Comparison of ENCODE assay signal across 14 cellular contexts in genomic region chrX:95539041-95539440, GRCh38.
A peak's percentile ranks its signal among the peaks of the same experiment; 100 is the strongest.
DNase-seq lines count a peak whose midpoint lies in the region; TF ChIP-seq lines count a peak whose summit lies in the region.
"Had no signal": no experiment of that assay in that cellular context is flagged by ENCODE, and none has a peak within 500 bp of the region (broad histone marks: within the 10 kb centered on the region; RNA-seq: fewer than 3 reads in every experiment).

No MANE protein-coding gene starts in this region.

- H3K27ac Mint-ChIP-seq in neural progenitor cell: no peak overlapping the region
- no peak overlapping the region for H3K27ac Mint-ChIP-seq in chondrocyte (ENCODE audit: unreplicated experiment)
- H3K27ac Mint-ChIP-seq: CD14-positive monocyte had no signal

- H3K9ac ChIP-seq in neural progenitor cell: no peak overlapping the region

- no peaks in the 10 kb centered on the region for H3F3A ChIP-seq in neural progenitor cell (ENCODE audit: low read depth)

- H3K4me2 ChIP-seq in neural progenitor cell: no peak overlapping the region
- H3K4me2 ChIP-seq: PC-9 had no signal

- no peak for TF ChIP-seq POLR2A in erythroblast (IDR thresholded peaks at IDR 0.05; ENCODE audit: low read length)

- H3K36me3 Mint-ChIP-seq in neural progenitor cell: no peaks in the 10 kb centered on the region
- H3K36me3 Mint-ChIP-seq in chondrocyte (ENCODE audit: low read depth): no peaks in the 10 kb centered on the region
- H3K36me3 Mint-ChIP-seq: CD14-positive monocyte had no signal

- H3K27me3 Mint-ChIP-seq in neural progenitor cell (ENCODE audit: insufficient read depth, low read depth) (no peaks in the 10 kb centered on the region), chondrocyte (ENCODE audit: low read depth) (no peaks in the 10 kb centered on the region)

- H3K4me1 ChIP-seq in HAP-1 (peaks cover 62% of the 10 kb centered on the region), neural progenitor cell (peaks cover 3% of the 10 kb centered on the region)

- no peaks in the 10 kb centered on the region for H4K20me1 ChIP-seq in neural progenitor cell (ENCODE audit: low read depth)

- H3K4me3 Mint-ChIP-seq in neural progenitor cell: no peak overlapping the region
- no peak overlapping the region for H3K4me3 Mint-ChIP-seq in chondrocyte (ENCODE audit: unreplicated experiment)
- H3K4me3 Mint-ChIP-seq: CD14-positive monocyte had no signal

- H3K79me2 ChIP-seq in neural progenitor cell (ENCODE audit: low read depth): no peaks in the 10 kb centered on the region

- no peak for TF ChIP-seq CTCF in neural progenitor cell (IDR thresholded peaks at IDR 0.05)
- TF ChIP-seq CTCF in chondrocyte (IDR thresholded peaks at IDR 0.05): no peak

- peak; percentile 17 to 70 for DNase-seq in HAP-1 (ENCODE audit: low spot score in 2 of 2)
- peak; percentile 0 for DNase-seq in RPMI7951 (ENCODE audit: low read depth)
- DNase-seq in erythroblast (lab: John Stamatoyannopoulos, UW): peak; percentile 36 to 59
- peak; percentile 52 for DNase-seq in neural progenitor cell (ENCODE audit: low spot score)
- DNase-seq in AG20443 (ENCODE audit: low spot score): no peak
- DNase-seq in germinal center (ENCODE audit: low spot score): no peak
- DNase-seq in chondrocyte (ENCODE audit: low spot score): no peak
- DNase-seq: GDM1, NCI-H1105, NCI-H1694 treated with DMSO at 0.1 percent for 48 hours, NCI-H226, NCI-H524, PC-9 had no signal

- no peak overlapping the region for H3K27ac ChIP-seq in neural progenitor cell
- H3K27ac ChIP-seq: PC-9 had no signal

- no peak overlapping the region for H3K4me3 ChIP-seq in HAP-1
- H3K4me3 ChIP-seq in neural progenitor cell: no peak overlapping the region
- H3K4me3 ChIP-seq: PC-9 had no signal

- in situ Hi-C loops in HAP-1 (cut with MboI; ENCODE audit: low sequenced_read_pairs): no loop called here

- no peak overlapping the region for H2AFZ ChIP-seq in neural progenitor cell (replicated peaks)
- H2AFZ ChIP-seq: PC-9 had no signal

- H3K9me3 ChIP-seq in HAP-1 (no peaks in the 10 kb centered on the region), neural progenitor cell (ENCODE audit: low read depth) (no peaks in the 10 kb centered on the region)

- H3K36me3 ChIP-seq in HAP-1 (replicated peaks) (no peaks in the 10 kb centered on the region), neural progenitor cell (no peaks in the 10 kb centered on the region)

- H3K4me1 Mint-ChIP-seq in neural progenitor cell (peaks cover 6% of the 10 kb centered on the region), chondrocyte (ENCODE audit: low read depth) (no peaks in the 10 kb centered on the region)
- H3K4me1 Mint-ChIP-seq: CD14-positive monocyte had no signal

- H3K9me3 Mint-ChIP-seq in neural progenitor cell: no peaks in the 10 kb centered on the region
- H3K9me3 Mint-ChIP-seq in chondrocyte (ENCODE audit: low read depth): no peaks in the 10 kb centered on the region

- no peaks in the 10 kb centered on the region for H3K27me3 ChIP-seq in HAP-1 (ENCODE audit: low read depth)
- H3K27me3 ChIP-seq in neural progenitor cell: no peaks in the 10 kb centered on the region

Comparison
In these comparisons a context has a peak if more than half of its experiments do, and no peak if none do; other contexts are left out.
1. DNase-seq: peak in HAP-1 (2 of 2), RPMI7951 (single experiment), erythroblast (2 of 2) and neural progenitor cell (single experiment); none in AG20443 (single experiment), germinal center (single experiment) and chondrocyte (single experiment).